Comparison of ENCODE assay signal across 26 cellular contexts in genomic region chr15:50141856-50142255, GRCh38. TPM values are rescaled to one million over a fixed set of nuclear protein-coding genes. Genes with fewer than 3 reads are reported as not detected.
"Had no signal": no experiment of that assay in that cellular context is flagged by ENCODE, and none has a peak within 500 bp of the region (broad histone marks: within the 10 kb centered on the region; RNA-seq: fewer than 3 reads in every experiment).

No MANE protein-coding gene starts in this region.

- H3K9me3 ChIP-seq: MG63, SK-N-SH had no signal

- DNase-seq: Karpas-422, KG1, MG63, NCI-H1092 treated with DMSO at 0.1 percent for 48 hours, NCI-H1436, NCI-H187, NCI-H2029, NCI-H2081 treated with DMSO at 0.1 percent for 48 hours, NCI-H2171, NCI-H226, NCI-H446, NCI-H510A, NCI-H524 treated with DMSO at 0.1 percent for 48 hours, NCI-H69, NCI-H774, PC-3, SHP77, SK-N-SH, SW 1271, T-cell had no signal

- H3K4me3 ChIP-seq: MG63 had no signal

- H3K4me2 ChIP-seq: SK-N-SH had no signal

- H3K36me3 ChIP-seq: MG63 had no signal

- H3K27me3 ChIP-seq: MG63 had no signal

- H3K9ac ChIP-seq: SK-N-SH had no signal

- ATAC-seq: HepG2, Panc1, PC-3, T-cell had no signal

- FAIRE-seq: HepG2 had no signal

- H3K27ac ChIP-seq: RWPE1 had no signal

RNA-seq across cellular contexts. Expression of gene ATP8B4, which starts 22.8 kb away (rescaled TPM):
- total RNA-seq: OCI-LY7, PC-3 had no signal
- polyA plus RNA-seq: IgD-negative memory B cell had no signal

RNA-seq across cellular contexts. Expression of gene SLC27A2, which starts 40.1 kb away (rescaled TPM):
- total RNA-seq: HT1080, OCI-LY7 had no signal
